7 cellular contexts compared by ENCODE assay signal in genomic region chr1:2587071-2587859, GRCh38. TPM values are rescaled to one million over a fixed set of nuclear protein-coding genes. Genes with fewer than 3 reads are reported as not detected.
DNase-seq lines count a peak whose midpoint lies in the region; FAIRE-seq and TF ChIP-seq lines count a peak whose summit lies in the region.

No MANE protein-coding gene starts in this region.

- FAIRE-seq in GM12891 (lab: Jason Lieb, UNC) = peak; percentile 51
- FAIRE-seq in H54 (lab: Jason Lieb, UNC) = no peak

- H3K27ac Mint-ChIP-seq in activated naive CD8-positive, alpha-beta T cell = peak overlapping the region; percentile 34

- peaks cover 8% of the 10 kb centered on the region for H3K4me1 ChIP-seq in HUES64 (ENCODE audit: insufficient read depth, low read length)

- 13% methylated on average over 52 of the region's 52 CpGs for WGBS in HUES64

- H3K27ac ChIP-seq in HUES64 (ENCODE audit: low read depth, low read length) = no peak overlapping the region

- no peaks in the 10 kb centered on the region for H3K36me3 Mint-ChIP-seq in activated naive CD8-positive, alpha-beta T cell

- TF ChIP-seq POLR2A in GM12891 (IDR thresholded peaks at IDR 0.05; ENCODE audit: low read depth, low read length) (no peak), H54 (IDR thresholded peaks at IDR 0.05; ENCODE audit: low read depth, low read length) (no peak)

- H3K27me3 ChIP-seq in HUES64 (ENCODE audit: insufficient read depth, low read length) = no peaks in the 10 kb centered on the region

- H3K4me1 Mint-ChIP-seq in activated naive CD8-positive, alpha-beta T cell (ENCODE audit: low read depth) = peaks cover 29% of the 10 kb centered on the region

- no peaks in the 10 kb centered on the region for H3K9me3 Mint-ChIP-seq in activated naive CD8-positive, alpha-beta T cell (ENCODE audit: low read depth)

- DNase-seq in GM12891 (ENCODE audit: insufficient read length, low spot score) = no peak
- peak; percentile 48 for DNase-seq in stimulated activated CD8-positive, alpha-beta memory T cell treated with anti-CD3 and anti-CD28 coated beads, Interleukin-4, amount 100 ng/mL, for 48 hours
- no peak for DNase-seq in NOMO-1 treated with DMSO at 0.1 percent for 48 hours (lab: John Stamatoyannopoulos, UW; ENCODE audit: unreplicated experiment)
- DNase-seq in H54 (ENCODE audit: insufficient read length, low spot score) = no peak

- no peaks in the 10 kb centered on the region for H3K27me3 Mint-ChIP-seq in activated naive CD8-positive, alpha-beta T cell

- peak overlapping the region; percentile 76 for H3K4me3 Mint-ChIP-seq in activated naive CD8-positive, alpha-beta T cell

- H3K9ac ChIP-seq in HUES64 (ENCODE audit: low read depth, low read length) = peak overlapping the region; percentile 83

- no peaks in the 10 kb centered on the region for H3K9me3 ChIP-seq in HUES64 (ENCODE audit: insufficient read depth, low read depth, low read length)

- H3K4me3 ChIP-seq in HUES64 (ENCODE audit: low read length) = peak overlapping the region; percentile 98
- peak overlapping the region; percentile 70 for H3K4me3 ChIP-seq in iPS-11a (ENCODE audit: low read depth, low read length)

- peaks cover 11% of the 10 kb centered on the region for H3K36me3 ChIP-seq in HUES64 (ENCODE audit: insufficient read depth, low read length)

TF ChIP-seq in GM12891, 5 proteins besides CTCF, POLR2A, EP300 and RAD21:
- no peak for TF ChIP-seq POLR2AphosphoS5 (IDR thresholded peaks at IDR 0.05; ENCODE audit: low read depth, low read length)
- no peak for TF ChIP-seq POU2F2 (IDR thresholded peaks at IDR 0.05; ENCODE audit: low read depth, low read length)

RNA-seq across cellular contexts. Expression of gene PRXL2B, which starts 0.7 kb away (rescaled TPM):
- 4.8 TPM for polyA plus RNA-seq in GM12891 (2012; ENCODE audit: low read depth, missing spikeins)
- 28.6 TPM for polyA plus RNA-seq in HUES64 (2013, experiment 1 of 2)
- polyA plus RNA-seq in HUES64 (2013, experiment 2 of 2) = 26.6 TPM

RNA-seq across cellular contexts. Expression of gene TNFRSF14, which starts 31.1 kb away (rescaled TPM):
- 96.9 TPM for polyA plus RNA-seq in GM12891 (2012; ENCODE audit: low read depth, missing spikeins)
- polyA plus RNA-seq in HUES64 (2013, experiment 1 of 2) = 0.40 TPM
- polyA plus RNA-seq in HUES64 (2013, experiment 2 of 2) = 0.44 TPM

RNA-seq across cellular contexts. Expression of gene MMEL1, which starts 45.6 kb away (rescaled TPM):
- polyA plus RNA-seq in GM12891 (2012; ENCODE audit: low read depth, missing spikeins) = not detected
- polyA plus RNA-seq in HUES64 (2013, experiment 1 of 2) = 0.35 TPM
- polyA plus RNA-seq in HUES64 (2013, experiment 2 of 2) = 0.32 TPM

RNA-seq across cellular contexts. Expression of gene HES5, which starts 57.2 kb away (rescaled TPM):
- polyA plus RNA-seq in GM12891 (2012; ENCODE audit: low read depth, missing spikeins) = not detected
- polyA plus RNA-seq in HUES64 (2013, experiment 1 of 2) = 1.9 TPM
- 3.3 TPM for polyA plus RNA-seq in HUES64 (2013, experiment 2 of 2)
